In genomic region chr1:113375878-113376277, GRCh38 we compare ENCODE assay signal across 1 cellular context.
TF ChIP-seq lines count a peak whose summit lies in the region.

No MANE protein-coding gene starts in this region.

TF ChIP-seq in IMR-90, 13 proteins besides CTCF, POLR2A, EP300 and RAD21:
- TF ChIP-seq MXI1 (IDR thresholded peaks at IDR 0.05; ENCODE audit: borderline replicate concordance, low read depth, low read length) (no peak), NFE2L2 (IDR thresholded peaks at IDR 0.05; ENCODE audit: low read depth, low read length) (no peak), SMC3 (IDR thresholded peaks at IDR 0.05; ENCODE audit: low read depth, low read length) (no peak), MAFK (IDR thresholded peaks at IDR 0.05; ENCODE audit: low read depth, low read length) (no peak), FOS (IDR thresholded peaks at IDR 0.05; ENCODE audit: low read depth, low read length) (no peak), BHLHE40 (IDR thresholded peaks at IDR 0.05; ENCODE audit: low read depth, low read length) (no peak), CEBPB (IDR thresholded peaks at IDR 0.05; ENCODE audit: low read depth, low read length) (no peak), USF2 (IDR thresholded peaks at IDR 0.05; ENCODE audit: low read depth, low read length) (no peak), RFX5 (IDR thresholded peaks at IDR 0.05; ENCODE audit: low read depth, low read length) (no peak), CHD1 (IDR thresholded peaks at IDR 0.05; ENCODE audit: low read depth, low read length) (no peak), RCOR1 (IDR thresholded peaks at IDR 0.05; ENCODE audit: insufficient replicate concordance, low read length) (no peak), ELK1 (IDR thresholded peaks at IDR 0.05; ENCODE audit: borderline replicate concordance, low read depth, low read length) (no peak), MAZ (IDR thresholded peaks at IDR 0.05; ENCODE audit: borderline replicate concordance, low read depth, low read length) (no peak)
